In genomic region chr9:121325387-121325786, GRCh38 we compare ENCODE assay signal across 14 cellular contexts. TPM values are rescaled to one million over a fixed set of nuclear protein-coding genes. Genes with fewer than 3 reads are reported as not detected.
DNase-seq lines count a peak whose midpoint lies in the region; ATAC-seq and TF ChIP-seq lines count a peak whose summit lies in the region.
"Had no signal": no experiment of that assay in that cellular context is flagged by ENCODE, and none has a peak within 500 bp of the region (broad histone marks: within the 10 kb centered on the region; RNA-seq: fewer than 3 reads in every experiment).

No MANE protein-coding gene starts in this region.

- DNase-seq in activated naive CD4-positive, alpha-beta T cell treated with anti-CD3 and anti-CD28 coated beads for 36 hours, result no peak
- DNase-seq in activated naive CD4-positive, alpha-beta T cell treated with anti-CD3 and anti-CD28 coated beads, Interleukin-2, amount 50 U/mL, for 72 hours (ENCODE audit: low spot score in 2 of 2), result no peak
- DNase-seq in left ventricle myocardium inferior, result no peak
- DNase-seq in prostate gland (ENCODE audit: low spot score), result no peak
- DNase-seq in occipital lobe (lab: John Stamatoyannopoulos, UW), result no peak
- no peak for DNase-seq in NCI-H1092 treated with DMSO at 0.1 percent for 48 hours (lab: John Stamatoyannopoulos, UW)
- no peak for DNase-seq in foreskin fibroblast
- DNase-seq: activated T-cell treated with anti-CD3 and anti-CD28 coated beads, Interleukin-2, amount 50 U/mL, for 24 hours; erythroblast; NCI-H1436; NCI-H524; stimulated activated CD4-positive, alpha-beta T cell treated with anti-CD3 and anti-CD28 coated beads, Interleukin-4, amount 100 ng/mL, for 1 hour had no signal

- H3K27me3 ChIP-seq in left ventricle myocardium inferior (ENCODE audit: low read depth) (no peaks in the 10 kb centered on the region), prostate gland (replicated peaks; ENCODE audit: insufficient read depth) (no peaks in the 10 kb centered on the region)

- no peak for ATAC-seq in activated naive CD4-positive, alpha-beta T cell treated with anti-CD3 and anti-CD28 coated beads, Interleukin-2, amount 50 U/mL, for 72 hours

- CTCF ChIA-PET in activated naive CD4-positive, alpha-beta T cell treated with anti-CD3 and anti-CD28 coated beads for 36 hours (lab: Charles Lee), result interaction anchor here (0.6 kb wide), 1 partner anchor 65 kb away, joined by 3 read pairs; no protein-coding TSS in a partner anchor

- peak overlapping the region; percentile 95 for H3K27ac ChIP-seq in left ventricle myocardium inferior (replicated peaks)
- H3K27ac ChIP-seq in prostate gland, result peak overlapping the region; percentile 87 to 94
- H3K27ac ChIP-seq in urinary bladder (ENCODE audit: low read depth), result peak overlapping the region; percentile 49

- H3K36me3 ChIP-seq in left ventricle myocardium inferior (peaks cover 97% of the 10 kb centered on the region), prostate gland (peaks cover 13 to 27% of the 10 kb centered on the region in 2 donors), urinary bladder (ENCODE audit: insufficient read depth) (peaks cover 9% of the 10 kb centered on the region)

- no peaks in the 10 kb centered on the region for H3K9me3 ChIP-seq in left ventricle myocardium inferior (replicated peaks)
- no peaks in the 10 kb centered on the region for H3K9me3 ChIP-seq in prostate gland

- TF ChIP-seq POLR2A in prostate gland (IDR thresholded peaks at IDR 0.05), result no peak

- H3K27me3 Mint-ChIP-seq in activated naive CD4-positive, alpha-beta T cell treated with anti-CD3 and anti-CD28 coated beads for 36 hours (ENCODE audit: low read depth), result no peaks in the 10 kb centered on the region
- H3K27me3 Mint-ChIP-seq: activated T-cell treated with anti-CD3 and anti-CD28 coated beads, Interleukin-2, amount 50 U/mL, for 24 hours had no signal

- peak; percentile 1 for TF ChIP-seq CTCF in left ventricle myocardium inferior (IDR thresholded peaks at IDR 0.05; ENCODE audit: borderline replicate concordance)
- TF ChIP-seq CTCF in prostate gland (IDR thresholded peaks at IDR 0.05), result no peak
- TF ChIP-seq CTCF in foreskin fibroblast (IDR thresholded peaks at IDR 0.05; ENCODE audit: low read depth, low read length), result no peak

- H3K9me3 Mint-ChIP-seq in activated naive CD4-positive, alpha-beta T cell treated with anti-CD3 and anti-CD28 coated beads for 36 hours, result no peaks in the 10 kb centered on the region
- H3K9me3 Mint-ChIP-seq in activated naive CD4-positive, alpha-beta T cell treated with anti-CD3 and anti-CD28 coated beads, Interleukin-2, amount 50 U/mL, for 72 hours, result no peaks in the 10 kb centered on the region
- H3K9me3 Mint-ChIP-seq: activated T-cell treated with anti-CD3 and anti-CD28 coated beads, Interleukin-2, amount 50 U/mL, for 24 hours had no signal

- intact Hi-C loops in activated naive CD4-positive, alpha-beta T cell treated with anti-CD3 and anti-CD28 coated beads for 36 hours (cut with micrococcal nuclease), result loop anchor here (10.0 kb wide), 1 partner anchor 169 kb away; the partner anchor contains the start of gene GGTA1
- intact Hi-C loops in left ventricle myocardium inferior (cut with micrococcal nuclease) (no loop called here), prostate gland (cut with DNase I) (loop anchor here (2.0 kb wide), 1 partner anchor 45 kb away; the partner anchor contains the start of gene STOM)

- H3K36me3 Mint-ChIP-seq in activated naive CD4-positive, alpha-beta T cell treated with anti-CD3 and anti-CD28 coated beads for 36 hours (ENCODE audit: low read depth), result no peaks in the 10 kb centered on the region
- H3K36me3 Mint-ChIP-seq in activated naive CD4-positive, alpha-beta T cell treated with anti-CD3 and anti-CD28 coated beads, Interleukin-2, amount 50 U/mL, for 72 hours, result no peaks in the 10 kb centered on the region

- H3K4me1 ChIP-seq in left ventricle myocardium inferior, result peaks cover 100% of the 10 kb centered on the region
- H3K4me1 ChIP-seq in prostate gland (replicated peaks), result no peaks in the 10 kb centered on the region
- H3K4me1 ChIP-seq in urinary bladder (ENCODE audit: insufficient read depth), result no peaks in the 10 kb centered on the region

- 90% methylated on average over 7 of the region's 7 CpGs for WGBS in prostate gland
- WGBS in urinary bladder, result 81% methylated on average over 7 of the region's 7 CpGs

- peak overlapping the region; percentile 11 for H3K4me3 ChIP-seq in left ventricle myocardium inferior
- no peak overlapping the region for H3K4me3 ChIP-seq in prostate gland
- H3K4me3 ChIP-seq in urinary bladder (ENCODE audit: low read depth, low read length), result no peak overlapping the region
- no peak overlapping the region for H3K4me3 ChIP-seq in foreskin fibroblast (ENCODE audit: low read depth in 1 of 2, low read length in 2 of 2)

- peak overlapping the region; percentile 10 for H3K27ac Mint-ChIP-seq in activated naive CD4-positive, alpha-beta T cell treated with anti-CD3 and anti-CD28 coated beads for 36 hours
- peak overlapping the region in 1 of 2 donors; percentile 44 for H3K27ac Mint-ChIP-seq in activated naive CD4-positive, alpha-beta T cell treated with anti-CD3 and anti-CD28 coated beads, Interleukin-2, amount 50 U/mL, for 72 hours
- H3K27ac Mint-ChIP-seq: activated T-cell treated with anti-CD3 and anti-CD28 coated beads, Interleukin-2, amount 50 U/mL, for 24 hours had no signal

- peaks cover 11% of the 10 kb centered on the region for H3K4me1 Mint-ChIP-seq in activated naive CD4-positive, alpha-beta T cell treated with anti-CD3 and anti-CD28 coated beads for 36 hours (ENCODE audit: low read depth)
- H3K4me1 Mint-ChIP-seq: neural crest cell had no signal

- no peak overlapping the region for H3K4me3 Mint-ChIP-seq in activated naive CD4-positive, alpha-beta T cell treated with anti-CD3 and anti-CD28 coated beads for 36 hours
- H3K4me3 Mint-ChIP-seq: activated T-cell treated with anti-CD3 and anti-CD28 coated beads, Interleukin-2, amount 50 U/mL, for 24 hours; neural crest cell had no signal

RNA-seq across cellular contexts. Expression of gene STOM, which starts 44.7 kb away (rescaled TPM):
- 10 to 100 TPM; 34.0 to 37.7 TPM for total RNA-seq in activated naive CD4-positive, alpha-beta T cell treated with anti-CD3 and anti-CD28 coated beads for 36 hours
- total RNA-seq in activated naive CD4-positive, alpha-beta T cell treated with anti-CD3 and anti-CD28 coated beads, Interleukin-2, amount 50 U/mL, for 72 hours, result 10 to 100 TPM; 19.9 to 53.5 TPM
- total RNA-seq in left ventricle myocardium inferior (165 TPM), prostate gland (10 to 100 TPM; 64.3 to 85.1 TPM), urinary bladder (148 TPM), occipital lobe (25.1 TPM)
- 263 TPM for polyA plus RNA-seq in urinary bladder

RNA-seq across cellular contexts. Expression of gene GSN, which starts 57.4 kb away (rescaled TPM):
- 1 to 10 TPM; 1.1 to 1.2 TPM for total RNA-seq in activated naive CD4-positive, alpha-beta T cell treated with anti-CD3 and anti-CD28 coated beads for 36 hours
- 1 to 10 TPM; 3.5 to 5.8 TPM for total RNA-seq in activated naive CD4-positive, alpha-beta T cell treated with anti-CD3 and anti-CD28 coated beads, Interleukin-2, amount 50 U/mL, for 72 hours
- 758 TPM for total RNA-seq in left ventricle myocardium inferior
- 100 to 1,000 TPM; 390 to 690 TPM for total RNA-seq in prostate gland
- 405 TPM for total RNA-seq in urinary bladder
- polyA plus RNA-seq in urinary bladder, result 2,591 TPM
- total RNA-seq in occipital lobe, result 28.5 TPM

Comparison
In these comparisons a context has a peak if more than half of its experiments do, and no peak if none do; other contexts are left out.
1. RNA of gene GSN, which starts 57.4 kb away (total RNA-seq): 758 TPM in left ventricle myocardium inferior (single experiment), 390 to 690 TPM in prostate gland and 405 TPM in urinary bladder (single experiment); 28.5 TPM in occipital lobe (single experiment), 3.5 to 5.8 TPM in activated naive CD4-positive, alpha-beta T cell treated with anti-CD3 and anti-CD28 coated beads, Interleukin-2, amount 50 U/mL, for 72 hours and 1.1 to 1.2 TPM in activated naive CD4-positive, alpha-beta T cell treated with anti-CD3 and anti-CD28 coated beads for 36 hours; every median in the first group is over 10 times any median in the second.
2. Peak in every context shown above with its lines, with median percentiles within 50 percentile points of each other: H3K27ac ChIP-seq.